ENCODE assay signal across 8 cellular contexts in the genomic region with DNA sequence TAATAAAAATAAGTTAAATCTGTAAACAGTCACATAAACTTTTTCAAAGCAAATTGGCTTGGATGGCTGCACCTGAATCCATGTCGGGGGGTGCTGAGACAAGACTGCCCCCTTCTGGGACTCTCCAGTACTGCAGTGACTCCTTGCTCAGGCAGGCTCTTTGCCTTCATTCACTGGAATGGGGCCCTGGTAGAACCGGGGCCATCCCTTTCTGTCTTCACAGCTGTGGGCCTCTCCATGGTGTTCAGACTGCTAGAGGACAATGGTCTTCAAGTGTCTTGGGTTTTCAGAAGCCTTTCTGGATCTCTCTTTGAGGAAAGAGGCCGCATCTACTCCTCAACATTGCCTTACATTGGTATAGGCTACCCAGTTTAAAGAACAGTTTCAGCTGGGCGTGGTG. TPM values are rescaled to one million over a fixed set of nuclear protein-coding genes. Genes with fewer than 3 reads are reported as not detected.
DNase-seq lines count a peak whose midpoint lies in the region; ATAC-seq and TF ChIP-seq lines count a peak whose summit lies in the region.

No MANE protein-coding gene starts in this region.

- no peaks in the 10 kb centered on the region for H3K9me3 ChIP-seq in CD4-positive, alpha-beta T cell (ENCODE audit: control insufficient read depth, low read length)
- H3K9me3 ChIP-seq in transverse colon = no peaks in the 10 kb centered on the region

- no peaks in the 10 kb centered on the region for H3K36me3 ChIP-seq in transverse colon

- DNase-seq in CD4-positive, alpha-beta T cell = peak; percentile 62 to 87 (median 70)
- peak; percentile 77 for DNase-seq in OCI-M1 (lab: John Stamatoyannopoulos, UW)
- peak; percentile 76 for DNase-seq in activated T-cell treated with anti-CD3 and anti-CD28 coated beads, Interleukin-2, amount 50 U/mL, for 4 hours
- DNase-seq in fibroblast of pulmonary artery (ENCODE audit: low read depth) = peak; percentile 75
- DNase-seq in omental fat pad (ENCODE audit: low spot score) = peak; percentile 95
- DNase-seq in transverse colon = peak; percentile 84
- no peak for DNase-seq in amniotic stem cell (lab: John Stamatoyannopoulos, UW)

- H3K4me1 Mint-ChIP-seq in CD4-positive, alpha-beta T cell (ENCODE audit: low read depth) = no peaks in the 10 kb centered on the region
- H3K4me1 Mint-ChIP-seq in activated T-cell treated with anti-CD3 and anti-CD28 coated beads, Interleukin-2, amount 50 U/mL, for 4 hours (ENCODE audit: low read depth) = peaks cover 2% of the 10 kb centered on the region

- peak; percentile 92 for ATAC-seq in CD4-positive, alpha-beta T cell (ENCODE audit: poor library complexity)
- peak; percentile 48 for ATAC-seq in HG02852 (IDR thresholded peaks at IDR 0.05; ENCODE audit: unreplicated experiment)
- peak; percentile 70 to 73 for ATAC-seq in activated T-cell treated with anti-CD3 and anti-CD28 coated beads, Interleukin-2, amount 50 U/mL, for 4 hours
- no peak for ATAC-seq in omental fat pad (ENCODE audit: low FRiP score)

- H3K27me3 Mint-ChIP-seq in CD4-positive, alpha-beta T cell = peaks cover 6% of the 10 kb centered on the region
- H3K27me3 Mint-ChIP-seq in activated T-cell treated with anti-CD3 and anti-CD28 coated beads, Interleukin-2, amount 50 U/mL, for 4 hours (ENCODE audit: low read depth) = peaks cover 10% of the 10 kb centered on the region

- H3K27me3 ChIP-seq in CD4-positive, alpha-beta T cell (ENCODE audit: control insufficient read depth, insufficient read depth, low read length) = no peaks in the 10 kb centered on the region
- no peaks in the 10 kb centered on the region for H3K27me3 ChIP-seq in transverse colon

- H3K4me3 Mint-ChIP-seq in CD4-positive, alpha-beta T cell = no peak overlapping the region
- H3K4me3 Mint-ChIP-seq in activated T-cell treated with anti-CD3 and anti-CD28 coated beads, Interleukin-2, amount 50 U/mL, for 4 hours = no peak overlapping the region

- no peak for TF ChIP-seq POLR2A in transverse colon (IDR thresholded peaks at IDR 0.05)

- 27% methylated on average over 4 of the region's 4 CpGs; no CpG with 5 or more reads in 1 of the 2 donors for WGBS in transverse colon (ENCODE audit: low coverage in 1 of 2), 2 donors

- H3K4me1 ChIP-seq in transverse colon = peaks cover 0 to 3% (median 1%) of the 10 kb centered on the region in 4 donors

- no peaks in the 10 kb centered on the region for H3K36me3 Mint-ChIP-seq in CD4-positive, alpha-beta T cell (ENCODE audit: low read depth)
- H3K36me3 Mint-ChIP-seq in activated T-cell treated with anti-CD3 and anti-CD28 coated beads, Interleukin-2, amount 50 U/mL, for 4 hours (ENCODE audit: insufficient read depth) = no peaks in the 10 kb centered on the region

- no peaks in the 10 kb centered on the region for H3K9me3 Mint-ChIP-seq in CD4-positive, alpha-beta T cell
- no peaks in the 10 kb centered on the region for H3K9me3 Mint-ChIP-seq in activated T-cell treated with anti-CD3 and anti-CD28 coated beads, Interleukin-2, amount 50 U/mL, for 4 hours

- H3K4me3 ChIP-seq in fibroblast of pulmonary artery (replicated peaks; ENCODE audit: low read depth, low read length) (no peak overlapping the region), transverse colon (no peak overlapping the region)

- TF ChIP-seq EP300 in transverse colon (IDR thresholded peaks at IDR 0.05; ENCODE audit: low read depth) = no peak

- peak; percentile 94 for TF ChIP-seq CTCF in CD4-positive, alpha-beta T cell (IDR thresholded peaks at IDR 0.05)
- peak; percentile 95 for TF ChIP-seq CTCF in fibroblast of pulmonary artery (IDR thresholded peaks at IDR 0.05; ENCODE audit: low read length, missing control alignments)
- peak in 2 of 3 donors; percentile 31 to 66 for TF ChIP-seq CTCF in omental fat pad (IDR thresholded peaks at IDR 0.05)
- peak; percentile 92 to 97 (median 94) for TF ChIP-seq CTCF in transverse colon (IDR thresholded peaks at IDR 0.05)

- no peak overlapping the region for H3K27ac ChIP-seq in CD4-positive, alpha-beta T cell (ENCODE audit: low read depth, low read length)
- no peak overlapping the region for H3K27ac ChIP-seq in transverse colon

- H3K27ac Mint-ChIP-seq in CD4-positive, alpha-beta T cell = no peak overlapping the region

- in situ Hi-C loops in transverse colon (cut with MboI; ENCODE audit: low pct_ligation_motif_present in 1 of 4, low pct_unique_long_range_greater_than_20kb in 1 of 4, low sequenced_read_pairs in 3 of 4) = loop anchor here in 2 of 4 donors (5.0 kb wide), 1 partner anchor 36 kb away; no protein-coding TSS in a partner anchor

- CTCF ChIA-PET in CD4-positive, alpha-beta T cell (lab: Charles Lee) = interaction anchor here (0.7 to 6.7 kb wide), 16 partner anchors 8 to 78 kb away, joined by 3 to 162 read pairs (median 8); partner anchors contain the start of genes HILPDA and IMPDH1

- intact Hi-C loops in CD4-positive, alpha-beta T cell (cut with DNase I, micrococcal nuclease) = loop anchor here (1.0 to 10.0 kb wide), 5 partner anchors 28 to 459 kb away; partner anchors contain the start of gene RBM28 (in 1 of the 2)
- intact Hi-C loops in transverse colon (cut with DNase I; ENCODE audit: low total_unique reads) = loop anchor here (1.0 kb wide), 1 partner anchor 28 kb away; no protein-coding TSS in a partner anchor

- POLR2A ChIA-PET in CD4-positive, alpha-beta T cell (lab: Charles Lee) = interaction anchor here (0.9 to 2.4 kb wide), 3 partner anchors 34 to 82 kb away, joined by 3 to 16 read pairs (median 3); partner anchors contain the start of gene RBM28

RNA-seq across cellular contexts. Expression of gene IMPDH1, which starts 16.1 kb away (rescaled TPM):
- 10 to 100 TPM; 26.5 to 27.0 TPM for total RNA-seq in CD4-positive, alpha-beta T cell
- total RNA-seq in activated T-cell treated with anti-CD3 and anti-CD28 coated beads, Interleukin-2, amount 50 U/mL, for 4 hours = 100 to 1,000 TPM in 2 of 3 donors, 10 to 100 TPM in 1; 88.4 to 110 (median 109) TPM
- 100 to 1,000 TPM in 3 of 4 donors, 10 to 100 TPM in 1; 72.8 to 198 (median 109) TPM for total RNA-seq in omental fat pad
- 100 to 1,000 TPM in 1 of 4 donors, 10 to 100 TPM in 3; 21.4 to 189 (median 44.2) TPM for total RNA-seq in transverse colon

RNA-seq across cellular contexts. Expression of gene HILPDA, which starts 29.8 kb away (rescaled TPM):
- 1 to 10 TPM; 1.7 TPM for total RNA-seq in CD4-positive, alpha-beta T cell
- total RNA-seq in activated T-cell treated with anti-CD3 and anti-CD28 coated beads, Interleukin-2, amount 50 U/mL, for 4 hours = 10 to 100 TPM; 18.4 to 26.6 (median 23.7) TPM
- total RNA-seq in omental fat pad (100 to 1,000 TPM in 1 of 4 donors, 10 to 100 TPM in 3; 25.0 to 122 (median 51.9) TPM), transverse colon (10 to 100 TPM in 1 of 4 donors, 1 to 10 TPM in 2, not detected in 1; 5.3 to 35.5 (median 5.9) TPM)

RNA-seq across cellular contexts. Expression of gene METTL2B, which starts 50.7 kb away (rescaled TPM):
- total RNA-seq in CD4-positive, alpha-beta T cell = 1 to 10 TPM; 7.1 to 8.2 TPM
- 10 to 100 TPM; 68.5 to 74.2 (median 73.7) TPM for total RNA-seq in activated T-cell treated with anti-CD3 and anti-CD28 coated beads, Interleukin-2, amount 50 U/mL, for 4 hours
- total RNA-seq in omental fat pad (10 to 100 TPM; 19.9 to 32.2 (median 25.9) TPM), transverse colon (10 to 100 TPM; 22.1 to 30.3 (median 23.2) TPM)
